8 cellular contexts compared by ENCODE assay signal in genomic region chr4:62644372-62644771, GRCh38.
A peak's percentile ranks its signal among the peaks of the same experiment; 100 is the strongest.
DNase-seq lines count a peak whose midpoint lies in the region; FAIRE-seq and TF ChIP-seq lines count a peak whose summit lies in the region.

No MANE protein-coding gene starts in this region.

- no peaks in the 10 kb centered on the region for H3F3A ChIP-seq in SU-DHL-6 (ENCODE audit: insufficient read depth)

- no peak for TF ChIP-seq CTCF in SU-DHL-6 (IDR thresholded peaks at IDR 0.05; ENCODE audit: insufficient read depth, low read length, poor library complexity, severe bottlenecking)

- no peak overlapping the region for H3K27ac ChIP-seq in SU-DHL-6 (ENCODE audit: low read depth, low read length)

- no peak overlapping the region for H3K4me3 ChIP-seq in SU-DHL-6 (ENCODE audit: insufficient read depth, low read length, poor library complexity, severe bottlenecking)

- no peak for FAIRE-seq in GM12891 (lab: Jason Lieb, UNC)

- no peak for TF ChIP-seq POLR2A in GM12891 (IDR thresholded peaks at IDR 0.05; ENCODE audit: low read depth, low read length)

- no peaks in the 10 kb centered on the region for H3K9me3 ChIP-seq in SU-DHL-6 (ENCODE audit: insufficient read depth, low read length)

- H3K9ac ChIP-seq in SU-DHL-6 (ENCODE audit: low read length), result no peak overlapping the region

- DNase-seq in GDM1 (lab: John Stamatoyannopoulos, UW) (peak; percentile 1), NCI-H1092 (lab: John Stamatoyannopoulos, UW) (peak; percentile 15), kidney glomerular epithelial cell (lab: John Stamatoyannopoulos, UW) (peak; percentile 5), NCI-H1436 (lab: John Stamatoyannopoulos, UW) (no peak), GM12891 (ENCODE audit: insufficient read length, low spot score) (no peak)
- no peak for DNase-seq in stimulated activated CD8-positive, alpha-beta memory T cell treated with anti-CD3 and anti-CD28 coated beads, Interleukin-4, amount 100 ng/mL, for 48 hours
- DNase-seq in activated CD4-positive, CD25-positive, alpha-beta regulatory T cell (lab: John Stamatoyannopoulos, UW), result no peak

- no peaks in the 10 kb centered on the region for H3K9me2 ChIP-seq in SU-DHL-6 (replicated peaks; ENCODE audit: insufficient read depth, low read length)

- H3K79me2 ChIP-seq in SU-DHL-6 (ENCODE audit: insufficient read depth, low read length), result no peaks in the 10 kb centered on the region

- no peaks in the 10 kb centered on the region for H3K27me3 ChIP-seq in SU-DHL-6 (ENCODE audit: low read length)

- peak overlapping the region; percentile 82 for H2AFZ ChIP-seq in SU-DHL-6 (ENCODE audit: low read depth, low read length, severe bottlenecking)

- no peak overlapping the region for H3K4me2 ChIP-seq in SU-DHL-6 (ENCODE audit: low read depth, low read length, poor library complexity, severe bottlenecking)

- no peaks in the 10 kb centered on the region for H3K36me3 ChIP-seq in SU-DHL-6 (ENCODE audit: low read length)

- H4K20me1 ChIP-seq in SU-DHL-6 (ENCODE audit: low read depth, low read length), result no peaks in the 10 kb centered on the region

TF ChIP-seq in GM12891, 5 proteins besides CTCF, POLR2A, EP300 and RAD21:
- TF ChIP-seq POU2F2 (IDR thresholded peaks at IDR 0.05; ENCODE audit: low read depth, low read length) (no peak), PAX5 (IDR thresholded peaks at IDR 0.05; ENCODE audit: insufficient read depth, low read length, severe bottlenecking) (no peak), POLR2AphosphoS5 (IDR thresholded peaks at IDR 0.05; ENCODE audit: low read depth, low read length) (no peak), SPI1 (IDR thresholded peaks at IDR 0.05; ENCODE audit: low read depth, low read length) (no peak), TAF1 (IDR thresholded peaks at IDR 0.05; ENCODE audit: low read depth, low read length) (no peak)
TF ChIP-seq in GM12891: peak in this region for 0.

Comparison
In these comparisons a context has a peak if more than half of its experiments do, and no peak if none do; other contexts are left out.
1. DNase-seq: peak in GDM1 (single experiment), NCI-H1092 (single experiment) and kidney glomerular epithelial cell (single experiment); none in NCI-H1436 (single experiment), stimulated activated CD8-positive, alpha-beta memory T cell treated with anti-CD3 and anti-CD28 coated beads, Interleukin-4, amount 100 ng/mL, for 48 hours (single experiment), activated CD4-positive, CD25-positive, alpha-beta regulatory T cell (0 of 4) and GM12891 (single experiment).